In the genomic region with DNA sequence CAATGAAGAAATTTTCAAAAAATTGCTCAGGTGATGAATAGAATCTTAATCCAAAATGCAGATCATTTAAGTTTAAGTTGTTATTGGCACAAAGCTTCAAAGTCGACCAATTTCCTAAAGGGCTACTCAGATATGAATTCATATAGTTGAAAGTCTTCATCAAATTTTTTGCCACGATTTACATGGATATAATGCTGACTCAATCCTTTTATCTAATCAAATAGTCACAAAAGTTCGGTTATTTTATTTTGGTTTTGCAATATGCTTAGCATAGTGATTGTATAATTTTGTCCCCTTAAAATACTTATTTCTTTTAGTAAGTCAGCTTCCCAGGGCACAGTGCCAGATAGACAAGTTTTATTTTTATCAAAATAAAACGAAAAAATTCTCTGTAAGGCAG, we compare ENCODE assay signal across 11 cellular contexts.
"Had no signal": no experiment of that assay in that cellular context is flagged by ENCODE, and none has a peak within 500 bp of the region (broad histone marks: within the 10 kb centered on the region; RNA-seq: fewer than 3 reads in every experiment).

No MANE protein-coding gene starts in this region.

- H3K4me1 ChIP-seq: HAP-1 had no signal

- H3K9ac ChIP-seq: GM23248 had no signal

- H3K4me2 ChIP-seq: GM23338 had no signal

- FAIRE-seq: H1, H54 had no signal

- H2AFZ ChIP-seq: GM23248, GM23338 had no signal

- DNase-seq: GM23248, GOT3, H7, H9, HCEC 1CT, HFFc6 had no signal

- H3K9me3 ChIP-seq: HAP-1 had no signal

- H3K4me3 ChIP-seq: GM23248, GM23338, HAP-1 had no signal

- ATAC-seq: GM23338, HCT116 had no signal

- H3K27ac ChIP-seq: GM23248 had no signal

- H3K36me3 ChIP-seq: HAP-1 had no signal
